In genomic region chr2:221524158-221524557, GRCh38 we compare ENCODE assay signal across 18 cellular contexts.
"Had no signal": no experiment of that assay in that cellular context is flagged by ENCODE, and none has a peak within 500 bp of the region (broad histone marks: within the 10 kb centered on the region; RNA-seq: fewer than 3 reads in every experiment).

No MANE protein-coding gene starts in this region.

- ATAC-seq: mucosa of descending colon, natural killer cell had no signal

- H3K4me3 ChIP-seq: coronary artery, hepatocyte, mucosa of descending colon, right atrium auricular region, sigmoid colon, skin epidermis had no signal

- H3K27me3 ChIP-seq: hepatocyte, right atrium auricular region, sigmoid colon had no signal

- H3K9me3 ChIP-seq: mucosa of descending colon, right atrium auricular region, sigmoid colon had no signal

- H3K4me2 ChIP-seq: hepatocyte had no signal

- FAIRE-seq: endothelial cell of umbilical vein had no signal

- DNase-seq: effector CD4-positive, alpha-beta T cell; endodermal cell; erythroblast; foreskin melanocyte; head of caudate nucleus; mucosa of descending colon; natural killer cell; sigmoid colon; stimulated activated CD4-positive, alpha-beta T cell treated with anti-CD3 and anti-CD28 coated beads, Interleukin-2, amount 100 ng/mL, for 24 hours; stimulated activated CD4-positive, alpha-beta T cell treated with anti-CD3 and anti-CD28 coated beads, Interleukin-4, amount 100 ng/mL, for 4 hours; stimulated activated naive CD4-positive, alpha-beta T cell treated with Interleukin-2 at 50 U/mL for 16 hours; trophoblast cell had no signal

- H3K4me3 Mint-ChIP-seq: endodermal cell, natural killer cell, neural crest cell had no signal

- H3K9me3 Mint-ChIP-seq: endodermal cell, natural killer cell, neural crest cell had no signal

- H3K36me3 ChIP-seq: right atrium auricular region, sigmoid colon had no signal

- H3K27ac ChIP-seq: coronary artery, hepatocyte, right atrium auricular region, sigmoid colon, skin epidermis had no signal

- H3K36me3 Mint-ChIP-seq: natural killer cell had no signal

- H2AFZ ChIP-seq: hepatocyte had no signal

- H3K27ac Mint-ChIP-seq: endodermal cell, natural killer cell had no signal
